ENCODE assay signal across 18 cellular contexts in the genomic region with DNA sequence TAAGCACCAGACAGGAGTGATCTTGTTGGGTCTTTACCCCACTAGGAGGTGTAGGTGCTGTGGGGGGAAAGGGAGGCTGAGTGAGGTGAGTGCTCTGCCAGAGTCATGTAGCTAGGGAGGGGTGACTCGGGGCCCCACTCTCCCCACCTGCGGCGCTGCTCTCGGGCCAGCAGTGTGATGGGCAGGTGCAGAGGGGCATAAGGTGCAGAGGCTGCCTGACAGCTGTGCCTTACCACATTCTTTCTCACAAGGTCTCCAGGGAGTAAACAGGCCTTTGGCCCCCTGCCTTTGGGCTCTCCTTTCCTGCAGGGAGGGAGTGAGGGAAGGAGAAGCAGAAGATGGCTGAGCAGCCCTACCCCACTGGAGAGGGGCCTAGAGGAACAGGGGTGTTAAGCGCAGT. TPM values are rescaled to one million over a fixed set of nuclear protein-coding genes. Genes with fewer than 3 reads are reported as not detected.
DNase-seq lines count a peak whose midpoint lies in the region; TF ChIP-seq lines count a peak whose summit lies in the region.
"Had no signal": no experiment of that assay in that cellular context is flagged by ENCODE, and none has a peak within 500 bp of the region (broad histone marks: within the 10 kb centered on the region; RNA-seq: fewer than 3 reads in every experiment).

No MANE protein-coding gene starts in this region.

- H3T11ph ChIP-seq in H9 (ENCODE audit: low read length) = no peak overlapping the region

- no peaks in the 10 kb centered on the region for H3K9me3 ChIP-seq in BLaER1 treated with 17β-estradiol and CSF1 and Interleukin-3, amounts not matched to agents 10 nM and 100 nM (replicated peaks in 1 of 11)
- H3K9me3 ChIP-seq in H9 (ENCODE audit: control insufficient read depth, low read depth, low read length) = no peaks in the 10 kb centered on the region

- H4K5ac ChIP-seq in H9 (ENCODE audit: insufficient read length, low read depth, low read length) = no peak overlapping the region

- peak overlapping the region in 9 of 11 experiments; percentile 8 to 82 (median 70); a peak in 16 of 22 replicates for H3K4me2 ChIP-seq in BLaER1 treated with 17β-estradiol and CSF1 and Interleukin-3, amounts not matched to agents 10 nM and 100 nM
- H3K4me2 ChIP-seq in H9 (ENCODE audit: insufficient read depth, insufficient read length, low read length) = no peak overlapping the region

- H3K9ac ChIP-seq in BLaER1 treated with 17β-estradiol and CSF1 and Interleukin-3, amounts not matched to agents 10 nM and 100 nM = peak overlapping the region in 8 of 11 experiments; percentile 3 to 68 (median 40); a peak in 10 of 22 replicates
- no peak overlapping the region for H3K9ac ChIP-seq in H9 (ENCODE audit: extremely low read depth, insufficient read length, low read length)

- H3K36me3 Mint-ChIP-seq in Calu3 (ENCODE audit: insufficient read depth, unreplicated experiment) (peaks cover 28% of the 10 kb centered on the region), glutamatergic neuron (ENCODE audit: unreplicated experiment) (no peaks in the 10 kb centered on the region), H9 (ENCODE audit: insufficient read depth in 1 of 3, low read depth in 3 of 3) (no peaks in the 10 kb centered on the region; a peak in 1 of 7 replicates)
- H3K36me3 Mint-ChIP-seq: CD4-positive, CD25-positive, alpha-beta regulatory T cell; IgD-negative memory B cell had no signal

- BruUV-seq in Calu3 (replicated peaks; lab: Mats Ljungman, UMichigan) = no TSS peak

- H3K27me3 ChIP-seq in BLaER1 treated with 17β-estradiol and CSF1 and Interleukin-3, amounts not matched to agents 10 nM and 100 nM = no peaks in the 10 kb centered on the region
- no peaks in the 10 kb centered on the region for H3K27me3 ChIP-seq in H9 (ENCODE audit: insufficient read depth, low read length)

- no peak overlapping the region for H2BK15ac ChIP-seq in H9 (ENCODE audit: low read depth, low read length)

- peaks cover 0 to 3% (median 0%) of the 10 kb centered on the region in 11 experiments; a peak in 5 of 22 replicates for H4K20me1 ChIP-seq in BLaER1 treated with 17β-estradiol and CSF1 and Interleukin-3, amounts not matched to agents 10 nM and 100 nM
- H4K20me1 ChIP-seq in H9 (ENCODE audit: control insufficient read depth, insufficient read depth, insufficient read length) = no peaks in the 10 kb centered on the region

- no peak overlapping the region for H3K56ac ChIP-seq in H9 (ENCODE audit: insufficient read length, low read depth, low read length)

- H3K9me3 Mint-ChIP-seq in Calu3 (ENCODE audit: low read depth, unreplicated experiment) (no peaks in the 10 kb centered on the region), glutamatergic neuron (ENCODE audit: unreplicated experiment) (peaks cover 7% of the 10 kb centered on the region), H9 (no peaks in the 10 kb centered on the region)
- H3K9me3 Mint-ChIP-seq: CD4-positive, CD25-positive, alpha-beta regulatory T cell; IgD-negative memory B cell had no signal

- H4K91ac ChIP-seq in H9 (ENCODE audit: insufficient read length, low read depth, low read length) = no peak overlapping the region

- CTCF ChIA-PET in Calu3 (lab: Charles Lee) = interaction anchor here (0.8 to 2.2 kb wide), 2 partner anchors 67 to 154 kb away, joined by 3 to 8 read pairs; no protein-coding TSS in a partner anchor

- H4K8ac ChIP-seq in H9 (replicated peaks; ENCODE audit: insufficient read length, low read depth, low read length) = no peak overlapping the region

- H2AK5ac ChIP-seq in H9 (ENCODE audit: insufficient read length, low read length) = no peak overlapping the region

- intact Hi-C loops in Calu3 (cut with micrococcal nuclease; ENCODE audit: unreplicated experiment) = loop anchor here (5.0 kb wide), 2 partner anchors 140 to 445 kb away; no protein-coding TSS in a partner anchor

- no peak overlapping the region for H3K4ac ChIP-seq in H9 (ENCODE audit: low read depth, low read length)

- H3K27ac Mint-ChIP-seq in Calu3 (ENCODE audit: unreplicated experiment) = peak overlapping the region; percentile 24
- peak overlapping the region; percentile 64 for H3K27ac Mint-ChIP-seq in glutamatergic neuron (ENCODE audit: unreplicated experiment)
- H3K27ac Mint-ChIP-seq in H9 = no peak overlapping the region
- H3K27ac Mint-ChIP-seq: T-helper 17 cell had no signal

- no peaks in the 10 kb centered on the region for H3K36me3 ChIP-seq in BLaER1 treated with 17β-estradiol and CSF1 and Interleukin-3, amounts not matched to agents 10 nM and 100 nM

- H2BK20ac ChIP-seq in H9 (ENCODE audit: low read depth, low read length, poor library complexity, severe bottlenecking) = no peak overlapping the region

- no peak overlapping the region for H3K18ac ChIP-seq in H9 (ENCODE audit: insufficient read length, low read depth, low read length)

- no peak overlapping the region for H3K23ac ChIP-seq in H9 (ENCODE audit: insufficient read length, low read depth, low read length)

- H2AFZ ChIP-seq in H9 (ENCODE audit: low read length) = no peak overlapping the region

- H2BK120ac ChIP-seq in H9 (ENCODE audit: low read depth, low read length, poor library complexity, severe bottlenecking) = no peak overlapping the region

- TF ChIP-seq CTCF in Calu3 (IDR thresholded peaks at IDR 0.05; ENCODE audit: unreplicated experiment) (no peak), glutamatergic neuron (IDR thresholded peaks at IDR 0.05; ENCODE audit: partially characterized antibody, unreplicated experiment) (no peak), H9 (conservative IDR thresholded peaks at IDR 0.05) (no peak)

- DNase-seq in Calu3 (no peak), NCI-H2171 treated with DMSO at 0.1 percent for 48 hours (lab: John Stamatoyannopoulos, UW) (peak; percentile 87), glutamatergic neuron (no peak), H9 (no peak), substantia nigra (lab: John Stamatoyannopoulos, UW) (no peak)
- DNase-seq in activated naive CD4-positive, alpha-beta T cell treated with Interleukin-2 at 50 U/mL for 16 hours = no peak
- DNase-seq: ACHN; AML-193; CD4-positive, CD25-positive, alpha-beta regulatory T cell; GDM1; GOT3; NCI-H1417 treated with DMSO at 0.1 percent for 48 hours; NCI-H1930; NCI-H2227 treated with DMSO at 0.1 percent for 48 hours; T-helper 17 cell had no signal

- H3K4me3 ChIP-seq in BLaER1 treated with 17β-estradiol and CSF1 and Interleukin-3, amounts not matched to agents 10 nM and 100 nM = no peak overlapping the region

- no peak overlapping the region for H2BK12ac ChIP-seq in H9 (ENCODE audit: insufficient read length, low read depth, low read length)

- H3K23me2 ChIP-seq in H9 (ENCODE audit: insufficient read length, low read depth, low read length, poor library complexity, severe bottlenecking) = peaks cover 6% of the 10 kb centered on the region

- H2BK5ac ChIP-seq in H9 (ENCODE audit: insufficient read length, low read length) = no peak overlapping the region

- H3K27me3 Mint-ChIP-seq in Calu3 (ENCODE audit: unreplicated experiment) = peaks cover 23% of the 10 kb centered on the region
- peaks cover 8% of the 10 kb centered on the region for H3K27me3 Mint-ChIP-seq in glutamatergic neuron (ENCODE audit: unreplicated experiment)
- peaks cover 4% of the 10 kb centered on the region; the same call in 1 of the 2 replicates for H3K27me3 Mint-ChIP-seq in H9 (ENCODE audit: low read depth)
- H3K27me3 Mint-ChIP-seq: IgD-negative memory B cell, T-helper 17 cell had no signal

- no CpG with 5 or more reads among the region's 5 CpGs for WGBS in H9 (ENCODE audit: extremely low coverage, insufficient read length, low lambda C conversion rate)

- H3K4me1 Mint-ChIP-seq in Calu3 (ENCODE audit: low read depth, unreplicated experiment) (peaks cover 35% of the 10 kb centered on the region), glutamatergic neuron (ENCODE audit: low read depth, unreplicated experiment) (peaks cover 28% of the 10 kb centered on the region), H9 (peaks cover 42% of the 10 kb centered on the region in 2 experiments)

- H3K14ac ChIP-seq in H9 (ENCODE audit: insufficient read depth, low read length) = no peak overlapping the region

- no peaks in the 10 kb centered on the region for H3K79me2 ChIP-seq in H9 (ENCODE audit: insufficient read depth, low read length)

- H3K79me1 ChIP-seq in H9 (ENCODE audit: insufficient read depth, low read depth, low read length, poor library complexity, severe bottlenecking) = no peaks in the 10 kb centered on the region

- peaks cover 27 to 74% (median 58%) of the 10 kb centered on the region in 10 experiments for H3K4me1 ChIP-seq in BLaER1 treated with 17β-estradiol and CSF1 and Interleukin-3, amounts not matched to agents 10 nM and 100 nM
- H3K4me1 ChIP-seq in H9 (ENCODE audit: insufficient read depth, low read length) = peaks cover 2% of the 10 kb centered on the region; the same call in 1 of the 2 replicates

- H3K27ac ChIP-seq in BLaER1 treated with 17β-estradiol and CSF1 and Interleukin-3, amounts not matched to agents 10 nM and 100 nM = peak overlapping the region in 1 of 11 experiments; percentile 27; a peak in 1 of 22 replicates
- no peak overlapping the region for H3K27ac ChIP-seq in H9 (ENCODE audit: insufficient read length, low read depth, low read length)
- H3K27ac ChIP-seq in substantia nigra (ENCODE audit: low read depth, low read length, poor library complexity, severe bottlenecking) = no peak overlapping the region
- H3K27ac ChIP-seq: RWPE1 had no signal

- H3K4me3 Mint-ChIP-seq in Calu3 (ENCODE audit: low read depth, unreplicated experiment) (no peak overlapping the region), glutamatergic neuron (ENCODE audit: unreplicated experiment) (no peak overlapping the region), H9 (no peak overlapping the region)
- H3K4me3 Mint-ChIP-seq: T-helper 17 cell had no signal

RNA-seq across cellular contexts. Expression of a gene that starts 4.5 kb away (rescaled TPM):
- total RNA-seq in Calu3 (2022) (144 and 156 TPM in 2 replicates), glutamatergic neuron (ENCODE audit: unreplicated experiment) (51.5 TPM), H9 (2021) (78.5 and 79.7 TPM in 2 replicates)

RNA-seq across cellular contexts. Expression of a gene that starts 31.7 kb away (rescaled TPM):
- total RNA-seq in Calu3 (2022) = 0.73 and 2.7 TPM in 2 replicates
- total RNA-seq in glutamatergic neuron (ENCODE audit: unreplicated experiment) = 3.4 TPM
- total RNA-seq in H9 (2021) = 1.3 and 2.1 TPM in 2 replicates
- total RNA-seq: CD4-positive, CD25-positive, alpha-beta regulatory T cell had no signal

RNA-seq across cellular contexts. Expression of a gene that starts 43.4 kb away (rescaled TPM):
- total RNA-seq in Calu3 (2022) (258 and 265 TPM in 2 replicates), glutamatergic neuron (ENCODE audit: unreplicated experiment) (625 TPM), H9 (2021) (279 and 289 TPM in 2 replicates)

RNA-seq across cellular contexts. Expression of a gene that starts 55.1 kb away (rescaled TPM):
- total RNA-seq in Calu3 (2022) (184 and 193 TPM in 2 replicates), glutamatergic neuron (ENCODE audit: unreplicated experiment) (124 TPM), H9 (2021) (135 and 141 TPM in 2 replicates)

RNA-seq across cellular contexts. Expression of a gene that starts 57.8 kb away (rescaled TPM):
- total RNA-seq in Calu3 (2022) = 55.7 and 58.4 TPM in 2 replicates
- total RNA-seq in glutamatergic neuron (ENCODE audit: unreplicated experiment) = 88.8 TPM
- 36.6 and 37.1 TPM in 2 replicates for total RNA-seq in H9 (2021)

Comparison
In these comparisons a context has a peak if more than half of its experiments do, and no peak if none do; other contexts are left out.
1. H3K27ac Mint-ChIP-seq: peak in Calu3 (single experiment) and glutamatergic neuron (single experiment); none in H9 (0 of 3).